8 cellular contexts compared by ENCODE assay signal in genomic region chr11:86162257-86162656, GRCh38.
DNase-seq lines count a peak whose midpoint lies in the region; ATAC-seq and TF ChIP-seq lines count a peak whose summit lies in the region.

No MANE protein-coding gene starts in this region.

- H3K36me3 ChIP-seq in muscle layer of colon (ENCODE audit: insufficient read depth, low read length), result no peaks in the 10 kb centered on the region

- peak; percentile 58 for DNase-seq in AG04450 (ENCODE audit: low read depth, low spot score)
- peak; percentile 83 for DNase-seq in NCI-H226
- no peak for DNase-seq in coronary artery (ENCODE audit: low spot score)
- DNase-seq in NCI-H345 treated with DMSO at 0.1 percent for 48 hours (lab: John Stamatoyannopoulos, UW; ENCODE audit: unreplicated experiment), result no peak
- DNase-seq in effector CD8-positive, alpha-beta T cell (lab: John Stamatoyannopoulos, UW), result no peak

- H3K27me3 ChIP-seq in AG04450 (ENCODE audit: control insufficient read depth, insufficient read depth, low read length), result no peaks in the 10 kb centered on the region
- no peaks in the 10 kb centered on the region for H3K27me3 ChIP-seq in muscle layer of colon (ENCODE audit: control insufficient read depth in 1 of 2, insufficient read depth in 2 of 2, low read length in 2 of 2)

- ATAC-seq in GM21723 (IDR thresholded peaks at IDR 0.05; ENCODE audit: unreplicated experiment) (no peak), HG03196 (IDR thresholded peaks at IDR 0.05; ENCODE audit: unreplicated experiment) (no peak)

- H3K4me1 ChIP-seq in muscle layer of colon (ENCODE audit: insufficient read depth, low read length), result peaks cover 36% of the 10 kb centered on the region

- CTCF ChIA-PET in AG04450 (lab: Charles Lee), result interaction anchor here (1.1 to 1.9 kb wide), 3 partner anchors 9 to 31 kb away, joined by 4 to 6 read pairs (median 4); no protein-coding TSS in a partner anchor

- no peaks in the 10 kb centered on the region for H3K9me3 ChIP-seq in AG04450 (ENCODE audit: control insufficient read depth, insufficient read depth, low read length)
- H3K9me3 ChIP-seq in muscle layer of colon (ENCODE audit: low read length), result no peaks in the 10 kb centered on the region

- H3K4me3 ChIP-seq in AG04450 (ENCODE audit: low read depth, low read length) (no peak overlapping the region), coronary artery (no peak overlapping the region), muscle layer of colon (ENCODE audit: low read depth in 1 of 2, low read length in 2 of 2) (no peak overlapping the region)

- no peak overlapping the region for H3K9ac ChIP-seq in muscle layer of colon (ENCODE audit: low read length)

- TF ChIP-seq CTCF in AG04450 (IDR thresholded peaks at IDR 0.05; ENCODE audit: low read depth, low read length) (no peak), coronary artery (IDR thresholded peaks at IDR 0.05) (no peak)

- H3K27ac ChIP-seq in AG04450 (ENCODE audit: low read depth, low read length), result peak overlapping the region; percentile 71
- H3K27ac ChIP-seq in coronary artery, result peak overlapping the region; percentile 45 to 71
- H3K27ac ChIP-seq in muscle layer of colon (ENCODE audit: low read depth, low read length), result peak overlapping the region; percentile 62

- POLR2A ChIA-PET in AG04450 (lab: Yijun Ruan, JAX), result interaction anchor here (1.9 to 2.5 kb wide), 2 partner anchors 12 to 93 kb away, joined by 14 to 19 read pairs; partner anchors contain the start of gene PICALM

Comparison
In these comparisons a context has a peak if more than half of its experiments do, and no peak if none do; other contexts are left out.
1. DNase-seq: peak in AG04450 (single experiment) and NCI-H226 (single experiment); none in coronary artery (single experiment), NCI-H345 treated with DMSO at 0.1 percent for 48 hours (single experiment) and effector CD8-positive, alpha-beta T cell (single experiment).
2. Peak in every context shown above with its lines, with median percentiles within 50 percentile points of each other: H3K27ac ChIP-seq.